Comparison of ENCODE assay signal across 15 cellular contexts in genomic region chr3:69890094-69890493, GRCh38.
A peak's percentile ranks its signal among the peaks of the same experiment; 100 is the strongest.
DNase-seq lines count a peak whose midpoint lies in the region; ATAC-seq, FAIRE-seq and TF ChIP-seq lines count a peak whose summit lies in the region.
"Had no signal": no experiment of that assay in that cellular context is flagged by ENCODE, and none has a peak within 500 bp of the region (broad histone marks: within the 10 kb centered on the region; RNA-seq: fewer than 3 reads in every experiment).

No MANE protein-coding gene starts in this region.

- intact Hi-C loops in kidney (cut with DNase I) (no loop called here), cardiac septum (cut with DNase I) (no loop called here)

- no peak overlapping the region for H3K4me3 ChIP-seq in foreskin fibroblast (ENCODE audit: low read depth in 1 of 2, low read length in 2 of 2)
- H3K4me3 ChIP-seq in kidney (ENCODE audit: low read length in 2 of 2): no peak overlapping the region
- H3K4me3 ChIP-seq: skin epidermis, testis had no signal

- peak; percentile 27 for DNase-seq in stimulated activated CD4-positive, alpha-beta T cell treated with anti-CD3 and anti-CD28 coated beads, Interleukin-1b, Interleukin-23, amount 100 ng/mL, for 48 hours
- DNase-seq in stimulated activated CD4-positive, alpha-beta T cell treated with anti-CD3 and anti-CD28 coated beads, Interleukin-12 subunit alpha, Interleukin-12 subunit beta, amount 100 ng/mL, for 4 hours: no peak
- DNase-seq in RKO (ENCODE audit: low spot score) (peak; percentile 74), foreskin fibroblast (peak; percentile 57 to 62), kidney (no peak), cardiac septum (ENCODE audit: low spot score) (no peak)
- DNase-seq: activated CD4-positive, alpha-beta T cell treated with anti-CD3 and anti-CD28 coated beads for 4 hours; NCI-H1930; NCI-H69; nucleus accumbens; T-helper 17 cell; testis had no signal

- peaks cover 4 to 12% of the 10 kb centered on the region in 2 donors for H3K4me1 ChIP-seq in kidney (ENCODE audit: control insufficient read depth in 1 of 2, insufficient read depth in 1 of 2, low read depth in 1 of 2, low read length in 2 of 2)
- H3K4me1 ChIP-seq: testis had no signal

- no peak overlapping the region for H3K9ac ChIP-seq in kidney (ENCODE audit: low read length in 2 of 2)

- no peak for TF ChIP-seq CTCF in foreskin fibroblast (IDR thresholded peaks at IDR 0.05; ENCODE audit: low read depth, low read length)
- TF ChIP-seq CTCF in kidney (IDR thresholded peaks at IDR 0.05; ENCODE audit: borderline replicate concordance, extremely low read depth, insufficient read depth): no peak

- H3K36me3 ChIP-seq in kidney (ENCODE audit: control insufficient read depth in 1 of 2, insufficient read depth in 2 of 2, low read length in 2 of 2): peaks cover 0 to 5% of the 10 kb centered on the region in 2 donors

- no peak for FAIRE-seq in kidney (lab: Jason Lieb, UNC)

- H3K27ac ChIP-seq in kidney (ENCODE audit: low read depth in 2 of 2, low read length in 2 of 2): no peak overlapping the region
- H3K27ac ChIP-seq: skin epidermis, testis had no signal

- H3K9me3 ChIP-seq in kidney (ENCODE audit: control insufficient read depth in 1 of 2, low read length in 2 of 2): no peaks in the 10 kb centered on the region
- H3K9me3 ChIP-seq: testis had no signal

- ATAC-seq in HG02973 (IDR thresholded peaks at IDR 0.05; ENCODE audit: unreplicated experiment): no peak
- ATAC-seq: HCT116, T-helper 17 cell had no signal

Comparison
In these comparisons a context has a peak if more than half of its experiments do, and no peak if none do; other contexts are left out.
1. DNase-seq: peak in stimulated activated CD4-positive, alpha-beta T cell treated with anti-CD3 and anti-CD28 coated beads, Interleukin-1b, Interleukin-23, amount 100 ng/mL, for 48 hours (single experiment), RKO (single experiment) and foreskin fibroblast (2 of 2); none in stimulated activated CD4-positive, alpha-beta T cell treated with anti-CD3 and anti-CD28 coated beads, Interleukin-12 subunit alpha, Interleukin-12 subunit beta, amount 100 ng/mL, for 4 hours (single experiment), kidney (single experiment) and cardiac septum (single experiment).